ENCODE assay signal across 11 cellular contexts in the genomic region with DNA sequence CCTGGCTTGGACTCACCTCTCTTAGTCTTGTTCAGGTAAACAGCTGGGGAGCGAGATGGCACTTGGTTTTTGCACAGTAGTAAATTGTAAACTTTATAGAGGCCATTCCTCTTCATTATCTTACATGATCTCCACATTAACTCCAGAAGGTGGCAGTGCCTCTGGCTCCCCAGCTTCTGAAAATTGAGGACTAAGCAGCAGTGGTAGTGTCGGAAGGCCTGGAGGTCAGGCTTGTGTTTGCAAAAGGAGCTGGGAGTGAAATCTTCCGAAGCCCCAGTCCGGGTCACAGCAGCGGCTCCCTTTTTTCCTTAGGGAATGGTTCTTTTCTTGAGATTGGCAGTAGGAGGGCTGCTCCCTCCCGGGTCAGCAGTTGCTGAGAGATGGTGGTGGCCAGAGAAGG.
DNase-seq lines count a peak whose midpoint lies in the region; ATAC-seq and TF ChIP-seq lines count a peak whose summit lies in the region.
"Had no signal": no experiment of that assay in that cellular context is flagged by ENCODE, and none has a peak within 500 bp of the region (broad histone marks: within the 10 kb centered on the region; RNA-seq: fewer than 3 reads in every experiment).

No MANE protein-coding gene starts in this region.

- TF ChIP-seq CTCF in heart left ventricle (IDR thresholded peaks at IDR 0.05), result peak in 1 of 12 donors; percentile 17
- TF ChIP-seq CTCF in endodermal cell (conservative IDR thresholded peaks at IDR 0.05), result peak; percentile 11
- no peak for TF ChIP-seq CTCF in natural killer cell (IDR thresholded peaks at IDR 0.05)
- TF ChIP-seq CTCF in uterus (IDR thresholded peaks at IDR 0.05), result no peak

- H3K4me1 ChIP-seq in heart left ventricle, result peaks cover 11 to 79% (median 63%) of the 10 kb centered on the region in 12 donors
- H3K4me1 ChIP-seq in endodermal cell (ENCODE audit: control insufficient read depth, insufficient read depth, low read length), result peaks cover 3% of the 10 kb centered on the region
- H3K4me1 ChIP-seq in uterus, result peaks cover 10 to 29% of the 10 kb centered on the region in 2 donors

- H3K27ac Mint-ChIP-seq in endodermal cell (peak overlapping the region; percentile 49), natural killer cell (peak overlapping the region; percentile 31 to 47)

- H3K27ac ChIP-seq in heart left ventricle (peak overlapping the region in 10 of 12 donors; percentile 25 to 92 (median 70)), endodermal cell (ENCODE audit: low read depth, low read length) (no peak overlapping the region), uterus (peak overlapping the region; percentile 63 to 75)

- H3K36me3 ChIP-seq in heart left ventricle (peaks cover 0 to 38% (median 10%) of the 10 kb centered on the region in 9 donors), endodermal cell (ENCODE audit: control insufficient read depth, insufficient read depth, low read length) (peaks cover 84% of the 10 kb centered on the region), uterus (no peaks in the 10 kb centered on the region)

- intact Hi-C loops in heart left ventricle (cut with DNase I), result loop anchor here in 4 of 10 donors (5.0 to 10.0 kb wide), 2 partner anchors 80 to 83 kb away; no protein-coding TSS in a partner anchor
- intact Hi-C loops in left cardiac atrium (cut with DNase I), result no loop called here
- intact Hi-C loops in natural killer cell (cut with micrococcal nuclease), result no loop called here
- intact Hi-C loops in uterus (cut with DNase I; ENCODE audit: low total_unique reads), result no loop called here

- 74 to 88% (median 82%) methylated on average over 6 of the region's 6 CpGs for WGBS in heart left ventricle, 4 donors
- 80 to 93% methylated on average over 1 to 6 of the region's 6 CpGs for WGBS in endodermal cell (ENCODE audit: insufficient coverage in 1 of 2, insufficient read length in 1 of 2), 2 experiments

- H3K36me3 Mint-ChIP-seq in endodermal cell (ENCODE audit: low read depth), result peaks cover 81% of the 10 kb centered on the region
- peaks cover 7% of the 10 kb centered on the region for H3K36me3 Mint-ChIP-seq in natural killer cell

- H3K4me3 ChIP-seq in heart left ventricle (no peak overlapping the region), endodermal cell (ENCODE audit: low read length) (no peak overlapping the region), uterus (no peak overlapping the region)

- H3K9me3 ChIP-seq in heart left ventricle, result no peaks in the 10 kb centered on the region
- peaks cover 9% of the 10 kb centered on the region for H3K9me3 ChIP-seq in endodermal cell (ENCODE audit: control insufficient read depth, low read length)
- H3K9me3 ChIP-seq in uterus, result no peaks in the 10 kb centered on the region

- H3K4me1 Mint-ChIP-seq in endodermal cell, result peaks cover 33% of the 10 kb centered on the region
- H3K4me1 Mint-ChIP-seq in natural killer cell, result peaks cover 78% of the 10 kb centered on the region in 2 donors

- ATAC-seq in heart left ventricle (no peak), left cardiac atrium (no peak), natural killer cell (no peak), HG03108 (IDR thresholded peaks at IDR 0.05; ENCODE audit: unreplicated experiment) (no peak), GM19395 (IDR thresholded peaks at IDR 0.05; ENCODE audit: unreplicated experiment) (no peak)
- ATAC-seq: esophagus mucosa had no signal

- H3K9me3 Mint-ChIP-seq in endodermal cell, result no peaks in the 10 kb centered on the region
- no peaks in the 10 kb centered on the region for H3K9me3 Mint-ChIP-seq in natural killer cell

- H3K4me3 Mint-ChIP-seq in endodermal cell, result no peak overlapping the region
- no peak overlapping the region for H3K4me3 Mint-ChIP-seq in natural killer cell

- H3K27me3 Mint-ChIP-seq in endodermal cell (ENCODE audit: insufficient read depth) (no peaks in the 10 kb centered on the region), natural killer cell (ENCODE audit: low read depth in 2 of 2) (no peaks in the 10 kb centered on the region)

- no peak for TF ChIP-seq POLR2A in heart left ventricle (IDR thresholded peaks at IDR 0.05)
- no peak for TF ChIP-seq POLR2A in uterus (IDR thresholded peaks at IDR 0.05)

- no peak for DNase-seq in heart left ventricle
- DNase-seq in left cardiac atrium, result no peak
- no peak for DNase-seq in endodermal cell
- DNase-seq in natural killer cell, result no peak
- no peak for DNase-seq in uterus
- no peak for DNase-seq in NCI-H128 (lab: John Stamatoyannopoulos, UW; ENCODE audit: unreplicated experiment)
- DNase-seq: anterior cingulate cortex, NCI-H1930 had no signal

- no peak overlapping the region for H3K9ac ChIP-seq in endodermal cell (ENCODE audit: extremely low read depth, low read length, poor library complexity, severe bottlenecking)

- H3K27me3 ChIP-seq in heart left ventricle (no peaks in the 10 kb centered on the region), endodermal cell (ENCODE audit: control insufficient read depth, insufficient read depth, low read length, poor library complexity, severe bottlenecking) (no peaks in the 10 kb centered on the region), uterus (no peaks in the 10 kb centered on the region)
